ENCODE assay signal across 11 cellular contexts in the genomic region with DNA sequence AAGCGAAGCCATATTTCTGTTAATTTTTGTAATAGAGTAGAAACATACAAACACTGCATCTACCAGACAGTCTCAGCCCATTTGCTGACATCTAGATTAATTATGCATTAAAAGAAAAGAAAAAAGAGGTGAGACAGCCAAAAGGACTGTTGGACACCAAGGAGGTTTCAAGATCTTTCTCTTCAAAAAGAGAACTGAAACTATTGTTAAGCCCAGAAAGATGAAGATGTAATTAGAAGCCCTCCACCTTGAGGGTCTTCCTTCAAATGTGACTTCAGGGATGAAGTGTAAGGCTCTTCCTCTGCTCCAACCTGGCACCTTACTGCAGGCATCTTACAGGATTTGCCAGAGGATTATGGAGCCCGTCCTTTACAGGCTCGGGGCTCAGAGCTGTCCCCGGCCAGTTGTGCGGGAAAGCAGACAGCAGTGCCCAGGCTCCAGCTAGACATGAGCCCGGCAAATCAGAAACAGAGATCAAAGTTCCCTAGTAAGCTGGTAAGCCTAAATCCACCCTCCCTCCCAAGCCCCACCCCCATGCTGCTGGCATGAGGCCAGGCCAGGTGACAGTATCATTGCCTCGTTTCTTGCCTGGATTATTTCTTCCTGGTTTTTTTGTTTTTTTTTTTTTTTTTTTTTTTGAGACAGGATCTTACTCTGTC. TPM values are rescaled to one million over a fixed set of nuclear protein-coding genes. Genes with fewer than 3 reads are reported as not detected.
DNase-seq lines count a peak whose midpoint lies in the region; ATAC-seq and TF ChIP-seq lines count a peak whose summit lies in the region.
"Had no signal": no experiment of that assay in that cellular context is flagged by ENCODE, and none has a peak within 500 bp of the region (broad histone marks: within the 10 kb centered on the region; RNA-seq: fewer than 3 reads in every experiment).

No MANE protein-coding gene starts in this region.

- 47 to 57% methylated on average over 5 to 7 of the region's 7 CpGs for WGBS in esophagus squamous epithelium, 2 donors

- DNase-seq in NCI-H748 (lab: John Stamatoyannopoulos, UW; ENCODE audit: unreplicated experiment) (peak; percentile 62), NCI-H748 treated with DMSO at 0.1 percent for 48 hours (lab: John Stamatoyannopoulos, UW) (no peak), esophagus squamous epithelium (lab: John Stamatoyannopoulos, UW) (no peak)
- no peak for DNase-seq in naive thymus-derived CD4-positive, alpha-beta T cell
- DNase-seq: stimulated activated naive CD4-positive, alpha-beta T cell treated with Interleukin-2 at 50 U/mL for 16 hours had no signal

- POLR2A ChIA-PET in naive thymus-derived CD4-positive, alpha-beta T cell (lab: Charles Lee), result no interaction called here

- peak; percentile 35 for ATAC-seq in HG03432 (IDR thresholded peaks at IDR 0.05; ENCODE audit: unreplicated experiment)
- ATAC-seq in naive thymus-derived CD4-positive, alpha-beta T cell, result no peak
- ATAC-seq in GM19463 (IDR thresholded peaks at IDR 0.05; ENCODE audit: unreplicated experiment), result no peak
- no peak for ATAC-seq in GM21381 (IDR thresholded peaks at IDR 0.05; ENCODE audit: unreplicated experiment)
- ATAC-seq: activated T-helper 17 cell treated with anti-CD3 and anti-CD28 coated beads, Interleukin-2, amount 50 U/mL, for 72 hours had no signal

- no peaks in the 10 kb centered on the region for H3K4me1 ChIP-seq in naive thymus-derived CD4-positive, alpha-beta T cell (ENCODE audit: control insufficient read depth in 2 of 2, insufficient read depth in 2 of 2, low read length in 2 of 2)
- H3K4me1 ChIP-seq in esophagus squamous epithelium, result peaks cover 0 to 10% (median 0%) of the 10 kb centered on the region in 3 donors

- peaks cover 6% of the 10 kb centered on the region; the same call in 1 of the 2 replicates for H3F3A ChIP-seq in SU-DHL-6 (ENCODE audit: insufficient read depth)

- H3K9ac ChIP-seq in SU-DHL-6 (ENCODE audit: low read length), result no peak overlapping the region

- H3K36me3 ChIP-seq in SU-DHL-6 (ENCODE audit: low read length), result no peaks in the 10 kb centered on the region; the same call in 1 of the 2 replicates
- H3K36me3 ChIP-seq in naive thymus-derived CD4-positive, alpha-beta T cell (ENCODE audit: control insufficient read depth in 2 of 3, insufficient read depth in 3 of 3, low read length in 3 of 3), result peaks cover 0 to 45% (median 0%) of the 10 kb centered on the region in 3 experiments
- peaks cover 13 to 75% (median 18%) of the 10 kb centered on the region in 3 donors for H3K36me3 ChIP-seq in esophagus squamous epithelium

- H3K4me2 ChIP-seq in SU-DHL-6 (ENCODE audit: low read depth, low read length, poor library complexity, severe bottlenecking), result no peak overlapping the region
- H3K4me2 ChIP-seq: smooth muscle cell had no signal

- H4K20me1 ChIP-seq in SU-DHL-6 (ENCODE audit: low read depth, low read length), result no peaks in the 10 kb centered on the region

- no peak overlapping the region for H2AFZ ChIP-seq in SU-DHL-6 (ENCODE audit: low read depth, low read length, severe bottlenecking)

- no peak for TF ChIP-seq CTCF in SU-DHL-6 (IDR thresholded peaks at IDR 0.05; ENCODE audit: insufficient read depth, low read length, poor library complexity, severe bottlenecking)
- TF ChIP-seq CTCF in esophagus squamous epithelium (IDR thresholded peaks at IDR 0.05), result no peak

- peaks cover 2 to 39% (median 26%) of the 10 kb centered on the region in 7 donors for H3K4me1 Mint-ChIP-seq in naive thymus-derived CD4-positive, alpha-beta T cell
- H3K4me1 Mint-ChIP-seq: activated T-helper 17 cell treated with anti-CD3 and anti-CD28 coated beads, Interleukin-2, amount 50 U/mL, for 72 hours had no signal

- H3K27me3 Mint-ChIP-seq in naive thymus-derived CD4-positive, alpha-beta T cell, result no peaks in the 10 kb centered on the region
- H3K27me3 Mint-ChIP-seq: activated T-helper 17 cell treated with anti-CD3 and anti-CD28 coated beads, Interleukin-2, amount 50 U/mL, for 72 hours had no signal

- H3K9me2 ChIP-seq in SU-DHL-6 (replicated peaks; ENCODE audit: insufficient read depth, low read length), result no peaks in the 10 kb centered on the region

- H3K9me3 ChIP-seq in SU-DHL-6 (ENCODE audit: insufficient read depth, low read length) (no peaks in the 10 kb centered on the region), esophagus squamous epithelium (no peaks in the 10 kb centered on the region)
- H3K9me3 ChIP-seq in naive thymus-derived CD4-positive, alpha-beta T cell (ENCODE audit: control insufficient read depth in 2 of 3, low read length in 3 of 3), result no peaks in the 10 kb centered on the region

- H3K4me3 Mint-ChIP-seq in naive thymus-derived CD4-positive, alpha-beta T cell, result peak overlapping the region in 2 of 10 donors; percentile 19 to 37
- H3K4me3 Mint-ChIP-seq: activated T-helper 17 cell treated with anti-CD3 and anti-CD28 coated beads, Interleukin-2, amount 50 U/mL, for 72 hours had no signal

- intact Hi-C loops in naive thymus-derived CD4-positive, alpha-beta T cell (cut with micrococcal nuclease), result no loop called here
- intact Hi-C loops in esophagus squamous epithelium (cut with DNase I), result no loop called here

- H3K27ac ChIP-seq in SU-DHL-6 (ENCODE audit: low read depth, low read length) (peak overlapping the region; percentile 47), esophagus squamous epithelium (no peak overlapping the region)
- H3K27ac ChIP-seq in naive thymus-derived CD4-positive, alpha-beta T cell (ENCODE audit: low read depth, low read length), result no peak overlapping the region

- no peak for TF ChIP-seq POLR2A in esophagus squamous epithelium (IDR thresholded peaks at IDR 0.05)

- H3K27me3 ChIP-seq in SU-DHL-6 (ENCODE audit: low read length), result no peaks in the 10 kb centered on the region
- H3K27me3 ChIP-seq in naive thymus-derived CD4-positive, alpha-beta T cell (ENCODE audit: control insufficient read depth in 2 of 2, insufficient read depth in 2 of 2, low read length in 2 of 2), result no peaks in the 10 kb centered on the region
- no peaks in the 10 kb centered on the region for H3K27me3 ChIP-seq in esophagus squamous epithelium

- H3K36me3 Mint-ChIP-seq in naive thymus-derived CD4-positive, alpha-beta T cell, result peaks cover 3 to 37% (median 4%) of the 10 kb centered on the region in 5 donors

- H3K27ac Mint-ChIP-seq in naive thymus-derived CD4-positive, alpha-beta T cell, result peak overlapping the region in 8 of 9 donors; percentile 70 to 84 (median 80)
- H3K27ac Mint-ChIP-seq: activated T-helper 17 cell treated with anti-CD3 and anti-CD28 coated beads, Interleukin-2, amount 50 U/mL, for 72 hours had no signal

- H3K4me3 ChIP-seq in SU-DHL-6 (ENCODE audit: insufficient read depth, low read length, poor library complexity, severe bottlenecking), result no peak overlapping the region
- H3K4me3 ChIP-seq in naive thymus-derived CD4-positive, alpha-beta T cell (ENCODE audit: low read length), result no peak overlapping the region
- H3K4me3 ChIP-seq in esophagus squamous epithelium, result no peak overlapping the region
- H3K4me3 ChIP-seq: smooth muscle cell had no signal

- no peaks in the 10 kb centered on the region for H3K9me3 Mint-ChIP-seq in naive thymus-derived CD4-positive, alpha-beta T cell
- H3K9me3 Mint-ChIP-seq: activated T-helper 17 cell treated with anti-CD3 and anti-CD28 coated beads, Interleukin-2, amount 50 U/mL, for 72 hours had no signal

- CTCF ChIA-PET in naive thymus-derived CD4-positive, alpha-beta T cell (lab: Charles Lee), result no interaction called here

- no peaks in the 10 kb centered on the region for H3K79me2 ChIP-seq in SU-DHL-6 (ENCODE audit: insufficient read depth, low read length)

RNA-seq across cellular contexts. Expression of a gene that starts 38.9 kb away (rescaled TPM):
- total RNA-seq in naive thymus-derived CD4-positive, alpha-beta T cell, result 10 to 100 TPM; 26.4 to 41.7 (median 39.3) TPM
- 10 to 100 TPM; 60.9 to 73.3 TPM for polyA plus RNA-seq in naive thymus-derived CD4-positive, alpha-beta T cell
- total RNA-seq in esophagus squamous epithelium, result 10 to 100 TPM; 33.3 to 73.6 (median 54.9) TPM
